13 cellular contexts compared by ENCODE assay signal in genomic region chr3:127427666-127428065, GRCh38.
DNase-seq lines count a peak whose midpoint lies in the region; ATAC-seq and TF ChIP-seq lines count a peak whose summit lies in the region.
"Had no signal": no experiment of that assay in that cellular context is flagged by ENCODE, and none has a peak within 500 bp of the region (broad histone marks: within the 10 kb centered on the region; RNA-seq: fewer than 3 reads in every experiment).

No MANE protein-coding gene starts in this region.

- no peak overlapping the region for H3K27ac ChIP-seq in spleen
- H3K27ac ChIP-seq: BLaER1 had no signal

- H3K4me1 Mint-ChIP-seq in nephron progenitor cell = peaks cover 52% of the 10 kb centered on the region
- H3K4me1 Mint-ChIP-seq in T-cell = no peaks in the 10 kb centered on the region

- H3K27me3 Mint-ChIP-seq in nephron progenitor cell (ENCODE audit: low read depth, poor library complexity) = peaks cover 22% of the 10 kb centered on the region
- peaks cover 37 to 68% of the 10 kb centered on the region in 2 donors for H3K27me3 Mint-ChIP-seq in T-cell

- no peak for ATAC-seq in T-cell (replicated peaks in 1 of 4)

- no peaks in the 10 kb centered on the region for H3K36me3 ChIP-seq in spleen
- H3K36me3 ChIP-seq: BLaER1 had no signal

- H3K4me1 ChIP-seq in spleen = no peaks in the 10 kb centered on the region

- POLR2A ChIA-PET in T-cell (lab: Charles Lee) = no interaction called here

- no peaks in the 10 kb centered on the region for H3K9me3 ChIP-seq in spleen
- H3K9me3 ChIP-seq: BLaER1 had no signal

- intact Hi-C loops in spleen (cut with DNase I; ENCODE audit: low total_unique reads) = no loop called here

- peak; percentile 40 for DNase-seq in activated CD8-positive, alpha-beta memory T cell treated with anti-CD3 and anti-CD28 coated beads, Interleukin-2, amount 50 U/mL, for 48 hours
- DNase-seq in activated CD8-positive, alpha-beta memory T cell treated with anti-CD3 and anti-CD28 coated beads, Interleukin-2, amount 50 U/mL, for 4 hours = no peak
- DNase-seq in ecto neural progenitor cell (ENCODE audit: low spot score) = peak; percentile 47
- no peak for DNase-seq in nephron progenitor cell
- peak; percentile 35 for DNase-seq in spleen
- no peak for DNase-seq in NCI-H2029 (lab: John Stamatoyannopoulos, UW)
- DNase-seq in NCI-H128 (lab: John Stamatoyannopoulos, UW; ENCODE audit: unreplicated experiment) = no peak
- no peak for DNase-seq in T-cell
- DNase-seq: 8988T, EL, Karpas-422, NCI-H1930 had no signal

- 67 to 70% (median 69%) methylated on average over 8 of the region's 8 CpGs for WGBS in spleen, 5 donors

- no peak overlapping the region for H3K4me3 ChIP-seq in spleen
- H3K4me3 ChIP-seq: BLaER1 had no signal

- H3K27ac Mint-ChIP-seq in nephron progenitor cell (peak overlapping the region; percentile 49), T-cell (peak overlapping the region in 1 of 2 donors; percentile 9)

- H3K9me3 Mint-ChIP-seq in nephron progenitor cell = no peaks in the 10 kb centered on the region
- H3K9me3 Mint-ChIP-seq in T-cell = no peaks in the 10 kb centered on the region

- H3K36me3 Mint-ChIP-seq in nephron progenitor cell (ENCODE audit: low read depth) = no peaks in the 10 kb centered on the region
- no peaks in the 10 kb centered on the region for H3K36me3 Mint-ChIP-seq in T-cell

- H3K4me3 Mint-ChIP-seq in nephron progenitor cell = no peak overlapping the region
- no peak overlapping the region for H3K4me3 Mint-ChIP-seq in T-cell

- peaks cover 0 to 87% (median 14%) of the 10 kb centered on the region in 7 donors for H3K27me3 ChIP-seq in spleen (replicated peaks in 1 of 7)
- H3K27me3 ChIP-seq: BLaER1 had no signal

- TF ChIP-seq CTCF in nephron progenitor cell (IDR thresholded peaks at IDR 0.05) (no peak), spleen (IDR thresholded peaks at IDR 0.05 in 8 of 11, conservative IDR thresholded peaks at IDR 0.05 in 3 of 11) (no peak)

- no peak for TF ChIP-seq POLR2A in spleen (IDR thresholded peaks at IDR 0.05)

- CTCF ChIA-PET in T-cell (lab: Charles Lee) = no interaction called here

Comparison
In these comparisons a context has a peak if more than half of its experiments do, and no peak if none do; other contexts are left out.
1. DNase-seq: peak in activated CD8-positive, alpha-beta memory T cell treated with anti-CD3 and anti-CD28 coated beads, Interleukin-2, amount 50 U/mL, for 48 hours (single experiment), ecto neural progenitor cell (single experiment) and spleen (single experiment); none in activated CD8-positive, alpha-beta memory T cell treated with anti-CD3 and anti-CD28 coated beads, Interleukin-2, amount 50 U/mL, for 4 hours (single experiment), nephron progenitor cell (single experiment), NCI-H2029 (single experiment), NCI-H128 (single experiment) and T-cell (0 of 34).